In genomic region chr2:197198890-197199289, GRCh38 we compare ENCODE assay signal across 2 cellular contexts.
TF ChIP-seq lines count a peak whose summit lies in the region.

No MANE protein-coding gene starts in this region.

TF ChIP-seq in K562, 482 proteins besides CTCF, POLR2A, EP300 and RAD21 (continued from another document and continues in another):
- TF ChIP-seq ZBTB2 (IDR thresholded peaks at IDR 0.05): no peak
- TF ChIP-seq IRF9 (tag; IDR thresholded peaks at IDR 0.05): no peak
- no peak for TF ChIP-seq TEAD1 (CRISPR knock-in tag; IDR thresholded peaks at IDR 0.05)
- no peak for TF ChIP-seq NR4A1 (CRISPR knock-in tag; IDR thresholded peaks at IDR 0.05)
- no peak for TF ChIP-seq NR4A1 (tag; IDR thresholded peaks at IDR 0.05)
- peak; percentile 70 for TF ChIP-seq GABPA (tag; conservative IDR thresholded peaks at IDR 0.05; ENCODE audit: low read depth)
- no peak for TF ChIP-seq ETV6 (IDR thresholded peaks at IDR 0.05; ENCODE audit: borderline replicate concordance in 1 of 2, low read depth in 2 of 2, low read length in 1 of 2)
- TF ChIP-seq ETV6 (CRISPR knock-in tag; IDR thresholded peaks at IDR 0.05; ENCODE audit: borderline replicate concordance): no peak
- no peak for TF ChIP-seq ZNF655 (CRISPR knock-in tag; IDR thresholded peaks at IDR 0.05)
- TF ChIP-seq HMGN3 (IDR thresholded peaks at IDR 0.05; ENCODE audit: borderline replicate concordance, extremely low read depth, insufficient read length, low read depth, low read length): no peak
- no peak for TF ChIP-seq ZNF449 (CRISPR knock-in tag; IDR thresholded peaks at IDR 0.05)
- TF ChIP-seq NR2C2 (CRISPR knock-in tag; IDR thresholded peaks at IDR 0.05): no peak
- no peak for TF ChIP-seq NR2C2 (tag; IDR thresholded peaks at IDR 0.05)
- TF ChIP-seq SMAD4 (CRISPR knock-in tag; conservative IDR thresholded peaks at IDR 0.05): no peak
- TF ChIP-seq ZNF830 (CRISPR knock-in tag; IDR thresholded peaks at IDR 0.05): no peak
- peak; percentile 33; the same call in 1 of the 2 replicates for TF ChIP-seq ELF1 (tag; IDR thresholded peaks at IDR 0.05)
- no peak for TF ChIP-seq MAX (CRISPR knock-in tag; IDR thresholded peaks at IDR 0.05)
- no peak for TF ChIP-seq WHSC1 (IDR thresholded peaks at IDR 0.05; ENCODE audit: low read length)
- no peak for TF ChIP-seq ZNF140 (CRISPR knock-in tag; IDR thresholded peaks at IDR 0.05)
- no peak for TF ChIP-seq ZNF347 (CRISPR knock-in tag; IDR thresholded peaks at IDR 0.05; ENCODE audit: low read depth)
- TF ChIP-seq TFAP4 (CRISPR knock-in tag; IDR thresholded peaks at IDR 0.05; ENCODE audit: borderline replicate concordance): 0 out of 2 replicates have a peak, but pooled peaks have one; percentile 25
- TF ChIP-seq NFRKB (IDR thresholded peaks at IDR 0.05; ENCODE audit: low read depth): no peak
- TF ChIP-seq ZNF133 (CRISPR knock-in tag; IDR thresholded peaks at IDR 0.05): no peak
- TF ChIP-seq MCM2 (IDR thresholded peaks at IDR 0.05; ENCODE audit: low read depth): no peak
- TF ChIP-seq HBP1 (CRISPR knock-in tag; IDR thresholded peaks at IDR 0.05): no peak
- TF ChIP-seq SREBF1 (IDR thresholded peaks at IDR 0.05; ENCODE audit: borderline replicate concordance, low read depth, low read length): no peak

TF ChIP-seq in WTC11, 78 proteins besides CTCF, POLR2A, EP300 and RAD21 (continued from another document):
- TF ChIP-seq ZNF532 (CRISPR knock-in tag; IDR thresholded peaks at IDR 0.05; ENCODE audit: borderline replicate concordance) (no peak), NR1H2 (CRISPR knock-in tag; IDR thresholded peaks at IDR 0.05) (no peak), ARID4B (CRISPR knock-in tag; IDR thresholded peaks at IDR 0.05; ENCODE audit: borderline replicate concordance) (no peak)
